18 cellular contexts compared by ENCODE assay signal in the genomic region with DNA sequence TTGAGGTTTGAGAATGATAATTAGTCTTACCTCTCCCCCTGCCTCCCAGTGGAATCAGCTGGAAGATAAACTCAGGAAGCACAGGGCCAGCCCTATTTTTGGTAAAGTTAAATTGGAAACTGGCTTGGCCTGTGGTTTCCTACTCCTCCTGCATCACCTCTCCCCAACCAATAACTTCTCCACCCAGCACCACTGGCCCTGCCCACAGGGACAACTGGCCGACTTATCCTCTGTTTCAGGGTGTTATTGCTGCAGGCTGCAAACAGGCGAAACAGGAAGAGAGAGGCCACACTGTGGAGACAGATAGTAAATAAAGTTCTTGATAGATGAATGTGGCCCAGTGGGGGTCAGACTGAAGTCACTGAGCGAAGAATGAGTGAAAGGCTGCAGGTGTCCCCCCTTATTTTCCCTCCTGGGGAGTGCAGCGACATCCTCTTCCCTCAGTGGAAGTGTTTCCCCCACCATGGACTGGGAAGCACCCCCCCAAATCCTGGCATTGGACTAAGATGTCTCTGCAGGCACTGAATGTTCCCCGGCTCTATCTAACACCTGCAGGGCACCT. TPM values are rescaled to one million over a fixed set of nuclear protein-coding genes. Genes with fewer than 3 reads are reported as not detected.
DNase-seq lines count a peak whose midpoint lies in the region; ATAC-seq, FAIRE-seq and TF ChIP-seq lines count a peak whose summit lies in the region.
"Had no signal": no experiment of that assay in that cellular context is flagged by ENCODE, and none has a peak within 500 bp of the region (broad histone marks: within the 10 kb centered on the region; RNA-seq: fewer than 3 reads in every experiment).

No MANE protein-coding gene starts in this region.

- peaks cover 19% of the 10 kb centered on the region for H3K4me1 Mint-ChIP-seq in activated CD8-positive, alpha-beta T cell treated with anti-CD3 and anti-CD28 coated beads, Interleukin-2, amount 10 ng/mL, durations not matched to agents 7 days and 5 days (ENCODE audit: low read depth)
- no peaks in the 10 kb centered on the region for H3K4me1 Mint-ChIP-seq in activated CD8-positive, alpha-beta T cell treated with anti-CD3 and anti-CD28 coated beads for 36 hours (ENCODE audit: low read depth)

- TF ChIP-seq POLR2A in spleen (IDR thresholded peaks at IDR 0.05) (no peak), GM12892 (IDR thresholded peaks at IDR 0.05; ENCODE audit: low read depth, low read length) (no peak)

- CTCF ChIA-PET in activated CD8-positive, alpha-beta T cell treated with anti-CD3 and anti-CD28 coated beads, Interleukin-2, amount 10 ng/mL, durations not matched to agents 7 days and 5 days (lab: Charles Lee) = interaction anchor here (1.3 kb wide), 1 partner anchor 37 kb away, joined by 3 read pairs; no protein-coding TSS in a partner anchor
- CTCF ChIA-PET in activated CD8-positive, alpha-beta T cell treated with anti-CD3 and anti-CD28 coated beads for 36 hours (lab: Charles Lee) = interaction anchor here (0.8 kb wide), 1 partner anchor 13 kb away, joined by 3 read pairs; no protein-coding TSS in a partner anchor

- WGBS in spleen, 5 donors = 27 to 59% (median 45%) methylated on average over 5 of the region's 5 CpGs

- no peaks in the 10 kb centered on the region for H3K27me3 ChIP-seq in Loucy (ENCODE audit: insufficient read depth, low read length, poor library complexity, severe bottlenecking)
- no peaks in the 10 kb centered on the region for H3K27me3 ChIP-seq in spleen (replicated peaks in 1 of 7)
- H3K27me3 ChIP-seq: esophagus muscularis mucosa, ovary, vagina had no signal

- no peaks in the 10 kb centered on the region for H3K9me2 ChIP-seq in Loucy (replicated peaks; ENCODE audit: low read depth, low read length)

- H4K20me1 ChIP-seq in Loucy (ENCODE audit: insufficient read depth, low read length, poor library complexity, severe bottlenecking) = no peaks in the 10 kb centered on the region

- peak overlapping the region; percentile 75 for H3K27ac Mint-ChIP-seq in activated CD8-positive, alpha-beta T cell treated with anti-CD3 and anti-CD28 coated beads, Interleukin-2, amount 10 ng/mL, durations not matched to agents 7 days and 5 days
- H3K27ac Mint-ChIP-seq in activated CD8-positive, alpha-beta T cell treated with anti-CD3 and anti-CD28 coated beads for 36 hours = no peak overlapping the region

- H3K9me3 ChIP-seq in Loucy (ENCODE audit: insufficient read depth, low read depth, low read length) (no peaks in the 10 kb centered on the region), spleen (no peaks in the 10 kb centered on the region)
- H3K9me3 ChIP-seq: esophagus muscularis mucosa, ovary, vagina had no signal

- H3K36me3 Mint-ChIP-seq in activated CD8-positive, alpha-beta T cell treated with anti-CD3 and anti-CD28 coated beads, Interleukin-2, amount 10 ng/mL, durations not matched to agents 7 days and 5 days (ENCODE audit: low read depth) = peaks cover 5% of the 10 kb centered on the region
- peaks cover 36% of the 10 kb centered on the region for H3K36me3 Mint-ChIP-seq in activated CD8-positive, alpha-beta T cell treated with anti-CD3 and anti-CD28 coated beads for 36 hours (ENCODE audit: low read depth)

- no peak overlapping the region for H2AFZ ChIP-seq in Loucy (ENCODE audit: low read length)
- H2AFZ ChIP-seq: PC-9 had no signal

- H3K27me3 Mint-ChIP-seq in activated CD8-positive, alpha-beta T cell treated with anti-CD3 and anti-CD28 coated beads, Interleukin-2, amount 10 ng/mL, durations not matched to agents 7 days and 5 days (ENCODE audit: low read depth) = no peaks in the 10 kb centered on the region
- no peaks in the 10 kb centered on the region for H3K27me3 Mint-ChIP-seq in activated CD8-positive, alpha-beta T cell treated with anti-CD3 and anti-CD28 coated beads for 36 hours

- no peak overlapping the region for H3K27ac ChIP-seq in spleen
- H3K27ac ChIP-seq: KMS-11, ovary, PC-9, vagina had no signal

- peak; percentile 63 for ATAC-seq in activated CD8-positive, alpha-beta T cell treated with anti-CD3 and anti-CD28 coated beads, Interleukin-2, amount 10 ng/mL, durations not matched to agents 7 days and 5 days
- ATAC-seq in activated CD8-positive, alpha-beta T cell treated with anti-CD3 and anti-CD28 coated beads for 36 hours = no peak
- ATAC-seq in esophagus mucosa = peak; percentile 30
- ATAC-seq in GM19035 (IDR thresholded peaks at IDR 0.05; ENCODE audit: unreplicated experiment) = no peak
- ATAC-seq: stimulated activated naive CD8-positive, alpha-beta T cell treated with anti-CD3 and anti-CD28 coated beads, Interleukin-15, Interleukin-2, amounts not matched to agents 100 U/mL and 50 U/mL, for 24 hours had no signal

- H3K79me2 ChIP-seq in Loucy (ENCODE audit: insufficient read depth, low read length) = peaks cover 27% of the 10 kb centered on the region; the same call in 1 of the 2 replicates

- peak overlapping the region; percentile 76 for H3K4me2 ChIP-seq in Loucy (ENCODE audit: low read depth, low read length, poor library complexity, severe bottlenecking)
- H3K4me2 ChIP-seq: KMS-11, PC-9 had no signal

- peaks cover 61% of the 10 kb centered on the region for H3K4me1 ChIP-seq in Loucy (ENCODE audit: insufficient read depth, low read length, poor library complexity, severe bottlenecking)
- H3K4me1 ChIP-seq in spleen = peaks cover 0 to 47% (median 2%) of the 10 kb centered on the region in 6 donors
- H3K4me1 ChIP-seq: vagina had no signal

- H3K36me3 ChIP-seq in Loucy (ENCODE audit: insufficient read depth, low read length) (peaks cover 60% of the 10 kb centered on the region), spleen (peaks cover 0 to 86% (median 16%) of the 10 kb centered on the region in 6 donors)
- H3K36me3 ChIP-seq: ovary had no signal

- FAIRE-seq in GM12892 (lab: Jason Lieb, UNC) = no peak
- FAIRE-seq: G401.6 had no signal

- no peak for TF ChIP-seq CTCF in activated CD8-positive, alpha-beta T cell treated with anti-CD3 and anti-CD28 coated beads for 36 hours (IDR thresholded peaks at IDR 0.05)
- TF ChIP-seq CTCF in Loucy (conservative IDR thresholded peaks at IDR 0.05; ENCODE audit: low read length) (peak; percentile 25; the same call in 1 of the 2 replicates), spleen (IDR thresholded peaks at IDR 0.05 in 8 of 11, conservative IDR thresholded peaks at IDR 0.05 in 3 of 11) (no peak)

- peaks cover 4% of the 10 kb centered on the region; the same call in 1 of the 2 replicates for H3F3A ChIP-seq in Loucy (ENCODE audit: low read depth)

- peak overlapping the region; percentile 62 for H3K9ac ChIP-seq in Loucy (ENCODE audit: low read depth, low read length, poor library complexity, severe bottlenecking)
- H3K9ac ChIP-seq: KMS-11 had no signal

- H3K4me3 ChIP-seq in Loucy (ENCODE audit: low read length, poor library complexity, severe bottlenecking) (peak overlapping the region; percentile 43), spleen (no peak overlapping the region)
- H3K4me3 ChIP-seq: esophagus muscularis mucosa, ovary, PC-9, vagina had no signal

- POLR2A ChIA-PET in activated CD8-positive, alpha-beta T cell treated with anti-CD3 and anti-CD28 coated beads, Interleukin-2, amount 10 ng/mL, durations not matched to agents 7 days and 5 days (lab: Charles Lee) = no interaction called here
- POLR2A ChIA-PET in activated CD8-positive, alpha-beta T cell treated with anti-CD3 and anti-CD28 coated beads for 36 hours (lab: Charles Lee) = no interaction called here

- peak; percentile 29 for DNase-seq in activated CD8-positive, alpha-beta T cell treated with anti-CD3 and anti-CD28 coated beads, Interleukin-2, amount 10 ng/mL, durations not matched to agents 7 days and 5 days
- DNase-seq in activated CD8-positive, alpha-beta T cell treated with anti-CD3 and anti-CD28 coated beads for 36 hours = no peak
- DNase-seq in spleen (peak; percentile 51), GM12892 (ENCODE audit: insufficient read length) (no peak), NCI-H345 treated with DMSO at 0.1 percent for 48 hours (lab: John Stamatoyannopoulos, UW; ENCODE audit: unreplicated experiment) (no peak)
- DNase-seq: NCI-H1694; NCI-H510A treated with DMSO at 0.1 percent for 48 hours; ovary; stimulated activated CD4-positive, alpha-beta T cell treated with anti-CD3 and anti-CD28 coated beads, Interleukin-12 subunit alpha, Interleukin-12 subunit beta, amount 100 ng/mL, for 4 hours; stimulated activated naive CD8-positive, alpha-beta T cell treated with anti-CD3 and anti-CD28 coated beads, Interleukin-15, Interleukin-2, amounts not matched to agents 100 U/mL and 50 U/mL, for 24 hours had no signal

- intact Hi-C loops in activated CD8-positive, alpha-beta T cell treated with anti-CD3 and anti-CD28 coated beads for 36 hours (cut with micrococcal nuclease) = no loop called here
- intact Hi-C loops in spleen (cut with DNase I; ENCODE audit: low total_unique reads) = no loop called here

- H3K9me3 Mint-ChIP-seq in activated CD8-positive, alpha-beta T cell treated with anti-CD3 and anti-CD28 coated beads, Interleukin-2, amount 10 ng/mL, durations not matched to agents 7 days and 5 days (ENCODE audit: insufficient read depth) = no peaks in the 10 kb centered on the region
- H3K9me3 Mint-ChIP-seq in activated CD8-positive, alpha-beta T cell treated with anti-CD3 and anti-CD28 coated beads for 36 hours = no peaks in the 10 kb centered on the region

- no peak overlapping the region for H3K4me3 Mint-ChIP-seq in activated CD8-positive, alpha-beta T cell treated with anti-CD3 and anti-CD28 coated beads, Interleukin-2, amount 10 ng/mL, durations not matched to agents 7 days and 5 days
- H3K4me3 Mint-ChIP-seq in activated CD8-positive, alpha-beta T cell treated with anti-CD3 and anti-CD28 coated beads for 36 hours = no peak overlapping the region

RNA-seq across cellular contexts. Expression of a gene that starts 47.1 kb away (rescaled TPM):
- 10 to 100 TPM in 1 of 2 experiments, 1 to 10 TPM in 1; 8.8 to 11.4 TPM for total RNA-seq in activated CD8-positive, alpha-beta T cell treated with anti-CD3 and anti-CD28 coated beads, Interleukin-2, amount 10 ng/mL, durations not matched to agents 7 days and 5 days
- 10 to 100 TPM; 17.9 to 19.0 TPM for total RNA-seq in activated CD8-positive, alpha-beta T cell treated with anti-CD3 and anti-CD28 coated beads for 36 hours
- total RNA-seq in esophagus mucosa = 6.7 TPM
- total RNA-seq in spleen = 10 to 100 TPM; 16.9 to 30.2 (median 22.1) TPM
- 1 to 10 TPM; 5.8 to 8.9 (median 7.3) TPM for polyA plus RNA-seq in spleen
- 18.2 TPM for polyA plus RNA-seq in GM12892 (2012; ENCODE audit: missing spikeins)

Comparison
In these comparisons a context has a peak if more than half of its experiments do, and no peak if none do; other contexts are left out.
1. ATAC-seq: peak in activated CD8-positive, alpha-beta T cell treated with anti-CD3 and anti-CD28 coated beads, Interleukin-2, amount 10 ng/mL, durations not matched to agents 7 days and 5 days (single experiment) and esophagus mucosa (single experiment); none in activated CD8-positive, alpha-beta T cell treated with anti-CD3 and anti-CD28 coated beads for 36 hours (single experiment) and GM19035 (single experiment).
2. DNase-seq: peak in activated CD8-positive, alpha-beta T cell treated with anti-CD3 and anti-CD28 coated beads, Interleukin-2, amount 10 ng/mL, durations not matched to agents 7 days and 5 days (single experiment) and spleen (single experiment); none in activated CD8-positive, alpha-beta T cell treated with anti-CD3 and anti-CD28 coated beads for 36 hours (single experiment), GM12892 (single experiment) and NCI-H345 treated with DMSO at 0.1 percent for 48 hours (single experiment).